Comparison of ENCODE assay signal across 1 cellular context in genomic region chr19:10112895-10113591, GRCh38.
TF ChIP-seq lines count a peak whose summit lies in the region.

No MANE protein-coding gene starts in this region.

TF ChIP-seq in WTC11, 78 proteins besides CTCF, POLR2A, EP300 and RAD21 (continued from another document and continues in another):
- TF ChIP-seq, protein P1, sequence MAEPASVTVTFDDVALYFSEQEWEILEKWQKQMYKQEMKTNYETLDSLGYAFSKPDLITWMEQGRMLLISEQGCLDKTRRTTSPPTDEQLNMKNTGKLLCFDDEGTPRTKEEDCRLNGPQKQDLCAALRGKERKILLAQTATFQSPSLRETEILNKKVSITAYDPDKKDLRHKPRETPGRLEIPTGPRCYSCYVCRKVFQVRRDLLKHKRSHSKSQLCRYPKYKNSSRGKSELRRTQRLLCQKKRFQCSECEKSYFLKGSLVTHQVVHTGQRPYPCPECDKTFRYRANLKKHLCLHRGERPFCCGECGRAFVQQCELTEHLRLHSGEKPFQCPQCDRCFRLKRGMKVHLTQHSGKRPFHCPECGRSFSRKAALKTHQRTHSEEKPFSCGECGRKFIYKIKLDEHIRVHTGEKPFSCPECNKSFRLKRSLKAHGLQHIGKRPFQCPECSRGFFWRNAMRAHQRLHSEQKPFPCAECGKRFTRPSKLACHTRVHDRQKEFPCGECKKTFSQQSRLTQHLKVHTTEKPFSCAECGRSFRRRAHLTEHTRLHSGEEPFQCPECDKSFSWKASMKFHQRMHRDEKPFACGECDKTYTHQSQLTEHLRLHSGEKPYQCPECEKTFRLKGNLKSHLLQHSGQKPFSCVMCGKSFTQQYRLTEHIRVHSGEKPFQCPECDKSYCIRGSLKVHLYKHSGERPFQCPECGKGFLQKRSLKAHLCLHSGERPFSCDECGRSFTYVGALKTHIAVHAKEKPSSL (CRISPR knock-in tag; conservative IDR thresholded peaks at IDR 0.05), result no peak
- TF ChIP-seq, protein P2, sequence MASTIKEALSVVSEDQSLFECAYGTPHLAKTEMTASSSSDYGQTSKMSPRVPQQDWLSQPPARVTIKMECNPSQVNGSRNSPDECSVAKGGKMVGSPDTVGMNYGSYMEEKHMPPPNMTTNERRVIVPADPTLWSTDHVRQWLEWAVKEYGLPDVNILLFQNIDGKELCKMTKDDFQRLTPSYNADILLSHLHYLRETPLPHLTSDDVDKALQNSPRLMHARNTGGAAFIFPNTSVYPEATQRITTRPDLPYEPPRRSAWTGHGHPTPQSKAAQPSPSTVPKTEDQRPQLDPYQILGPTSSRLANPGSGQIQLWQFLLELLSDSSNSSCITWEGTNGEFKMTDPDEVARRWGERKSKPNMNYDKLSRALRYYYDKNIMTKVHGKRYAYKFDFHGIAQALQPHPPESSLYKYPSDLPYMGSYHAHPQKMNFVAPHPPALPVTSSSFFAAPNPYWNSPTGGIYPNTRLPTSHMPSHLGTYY (CRISPR knock-in tag; IDR thresholded peaks at IDR 0.05), result peak; percentile 91; the same call in 1 of the 2 replicates
- TF ChIP-seq ZNF416 (CRISPR knock-in tag; IDR thresholded peaks at IDR 0.05) (0 out of 2 replicates have a peak, but pooled peaks have one; percentile 74), ZNF138 (CRISPR knock-in tag; conservative IDR thresholded peaks at IDR 0.05) (no peak), GTF2I (CRISPR knock-in tag; conservative IDR thresholded peaks at IDR 0.05) (0 out of 2 replicates have a peak, but pooled peaks have one; percentile 5), ATF6 (CRISPR knock-in tag; IDR thresholded peaks at IDR 0.05) (no peak), HMGXB4 (CRISPR knock-in tag; IDR thresholded peaks at IDR 0.05) (0 out of 2 replicates have a peak, but pooled peaks have one; percentile 47), JUN (CRISPR knock-in tag; IDR thresholded peaks at IDR 0.05) (no peak), AR (CRISPR knock-in tag; IDR thresholded peaks at IDR 0.05) (0 out of 2 replicates have a peak, but pooled peaks have one; percentile 9), EMX1 (CRISPR knock-in tag; IDR thresholded peaks at IDR 0.05) (peak; percentile 88), SP1 (CRISPR knock-in tag; conservative IDR thresholded peaks at IDR 0.05) (peak; percentile 47; the same call in 1 of the 2 replicates), CDX4 (CRISPR knock-in tag; IDR thresholded peaks at IDR 0.05; ENCODE audit: borderline replicate concordance) (no peak), ESRRA (CRISPR knock-in tag; IDR thresholded peaks at IDR 0.05; ENCODE audit: borderline replicate concordance) (peak; percentile 29; the same call in 1 of the 2 replicates), ETV6 (CRISPR knock-in tag; IDR thresholded peaks at IDR 0.05) (no peak; the same call in none of the 2 replicates), NFE2L1 (CRISPR knock-in tag; IDR thresholded peaks at IDR 0.05) (peak; percentile 48; the same call in 1 of the 2 replicates), CREM (CRISPR knock-in tag; IDR thresholded peaks at IDR 0.05) (no peak; the same call in 1 of the 2 replicates), NFATC4 (CRISPR knock-in tag; IDR thresholded peaks at IDR 0.05) (peak; percentile 79), ZBTB21 (CRISPR knock-in tag; IDR thresholded peaks at IDR 0.05; ENCODE audit: borderline replicate concordance) (no peak), RELA (CRISPR knock-in tag; IDR thresholded peaks at IDR 0.05; ENCODE audit: borderline replicate concordance) (no peak), GABPB1 (CRISPR knock-in tag; IDR thresholded peaks at IDR 0.05) (no peak), ZNF232 (CRISPR knock-in tag; IDR thresholded peaks at IDR 0.05) (0 out of 2 replicates have a peak, but pooled peaks have one; percentile 37), PRRX2 (CRISPR knock-in tag; IDR thresholded peaks at IDR 0.05) (peak; percentile 80; the same call in 1 of the 2 replicates), E2F1 (CRISPR knock-in tag; IDR thresholded peaks at IDR 0.05) (no peak), CREB1 (CRISPR knock-in tag; IDR thresholded peaks at IDR 0.05) (no peak), FOXP4 (CRISPR knock-in tag; IDR thresholded peaks at IDR 0.05) (no peak), NFYB (CRISPR knock-in tag; conservative IDR thresholded peaks at IDR 0.05; ENCODE audit: low read depth) (0 out of 2 replicates have a peak, but pooled peaks have one; percentile 19)
- TF ChIP-seq, protein P3, sequence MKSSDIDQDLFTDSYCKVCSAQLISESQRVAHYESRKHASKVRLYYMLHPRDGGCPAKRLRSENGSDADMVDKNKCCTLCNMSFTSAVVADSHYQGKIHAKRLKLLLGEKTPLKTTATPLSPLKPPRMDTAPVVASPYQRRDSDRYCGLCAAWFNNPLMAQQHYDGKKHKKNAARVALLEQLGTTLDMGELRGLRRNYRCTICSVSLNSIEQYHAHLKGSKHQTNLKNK (CRISPR knock-in tag; IDR thresholded peaks at IDR 0.05), result 0 out of 2 replicates have a peak, but pooled peaks have one; percentile 56
- TF ChIP-seq, protein P4, sequence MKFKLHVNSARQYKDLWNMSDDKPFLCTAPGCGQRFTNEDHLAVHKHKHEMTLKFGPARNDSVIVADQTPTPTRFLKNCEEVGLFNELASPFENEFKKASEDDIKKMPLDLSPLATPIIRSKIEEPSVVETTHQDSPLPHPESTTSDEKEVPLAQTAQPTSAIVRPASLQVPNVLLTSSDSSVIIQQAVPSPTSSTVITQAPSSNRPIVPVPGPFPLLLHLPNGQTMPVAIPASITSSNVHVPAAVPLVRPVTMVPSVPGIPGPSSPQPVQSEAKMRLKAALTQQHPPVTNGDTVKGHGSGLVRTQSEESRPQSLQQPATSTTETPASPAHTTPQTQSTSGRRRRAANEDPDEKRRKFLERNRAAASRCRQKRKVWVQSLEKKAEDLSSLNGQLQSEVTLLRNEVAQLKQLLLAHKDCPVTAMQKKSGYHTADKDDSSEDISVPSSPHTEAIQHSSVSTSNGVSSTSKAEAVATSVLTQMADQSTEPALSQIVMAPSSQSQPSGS (CRISPR knock-in tag; IDR thresholded peaks at IDR 0.05; ENCODE audit: borderline replicate concordance, low read depth), result 0 out of 2 replicates have a peak, but pooled peaks have one; percentile 7
- TF ChIP-seq, protein P5, sequence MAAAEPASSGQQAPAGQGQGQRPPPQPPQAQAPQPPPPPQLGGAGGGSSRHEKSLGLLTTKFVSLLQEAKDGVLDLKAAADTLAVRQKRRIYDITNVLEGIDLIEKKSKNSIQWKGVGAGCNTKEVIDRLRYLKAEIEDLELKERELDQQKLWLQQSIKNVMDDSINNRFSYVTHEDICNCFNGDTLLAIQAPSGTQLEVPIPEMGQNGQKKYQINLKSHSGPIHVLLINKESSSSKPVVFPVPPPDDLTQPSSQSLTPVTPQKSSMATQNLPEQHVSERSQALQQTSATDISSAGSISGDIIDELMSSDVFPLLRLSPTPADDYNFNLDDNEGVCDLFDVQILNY (CRISPR knock-in tag; IDR thresholded peaks at IDR 0.05), result no peak
- TF ChIP-seq, protein P6, sequence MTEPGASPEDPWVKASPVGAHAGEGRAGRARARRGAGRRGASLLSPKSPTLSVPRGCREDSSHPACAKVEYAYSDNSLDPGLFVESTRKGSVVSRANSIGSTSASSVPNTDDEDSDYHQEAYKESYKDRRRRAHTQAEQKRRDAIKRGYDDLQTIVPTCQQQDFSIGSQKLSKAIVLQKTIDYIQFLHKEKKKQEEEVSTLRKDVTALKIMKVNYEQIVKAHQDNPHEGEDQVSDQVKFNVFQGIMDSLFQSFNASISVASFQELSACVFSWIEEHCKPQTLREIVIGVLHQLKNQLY (CRISPR knock-in tag; IDR thresholded peaks at IDR 0.05), result peak; percentile 61; the same call in 1 of the 2 replicates
